ENCODE assay signal across 19 cellular contexts in the genomic region with DNA sequence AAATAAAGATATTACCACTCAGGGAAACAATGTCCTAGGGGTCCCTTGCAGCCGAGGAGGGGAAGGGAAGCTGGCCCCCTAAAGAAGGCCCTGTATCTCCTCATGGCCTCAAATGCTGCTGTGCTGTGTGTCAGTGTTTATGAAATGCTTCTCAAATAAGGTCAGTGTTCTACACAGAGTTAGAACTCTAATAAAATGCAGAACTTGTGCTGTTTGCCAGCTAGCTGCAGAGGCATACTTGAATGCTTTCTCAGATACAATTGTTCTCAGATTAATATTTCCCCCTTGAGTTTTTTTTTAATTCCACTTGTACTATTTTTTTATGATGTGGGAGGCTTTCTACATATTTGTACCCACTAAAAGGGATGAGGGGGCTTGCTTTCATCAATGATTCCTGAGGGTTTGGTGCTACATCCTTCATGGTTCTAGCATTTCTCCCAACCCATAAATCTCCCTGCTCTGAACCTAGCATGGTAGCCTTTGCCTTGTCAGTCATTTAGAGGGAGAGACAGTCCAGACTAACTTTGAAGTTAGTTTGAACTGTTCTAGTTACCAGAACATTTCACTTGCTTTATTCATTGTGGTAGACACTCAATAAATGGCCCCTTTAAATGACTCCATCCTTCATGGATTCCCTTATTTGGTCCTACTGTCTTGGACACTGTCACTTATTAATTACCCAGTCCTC. TPM values are rescaled to one million over a fixed set of nuclear protein-coding genes. Genes with fewer than 3 reads are reported as not detected.
"Had no signal": no experiment of that assay in that cellular context is flagged by ENCODE, and none has a peak within 500 bp of the region (broad histone marks: within the 10 kb centered on the region; RNA-seq: fewer than 3 reads in every experiment).

No MANE protein-coding gene starts in this region.

- H3K4me3 ChIP-seq: body of pancreas, heart right ventricle, testis had no signal

- H3K36me3 ChIP-seq: heart right ventricle had no signal

- H3K27ac Mint-ChIP-seq: activated naive CD4-positive, alpha-beta T cell treated with anti-CD3 and anti-CD28 coated beads, Interleukin-2, amount 50 U/mL, for 24 hours; activated T-cell treated with anti-CD3 and anti-CD28 coated beads, Interleukin-2, amount 50 U/mL, for 72 hours; immature natural killer cell; natural killer cell treated with Interleukin-12 subunit alpha and Interleukin-12 subunit beta and Interleukin-15 and Interleukin-18, amount 100 ng/mL, for 72 hours; stimulated activated naive CD8-positive, alpha-beta T cell treated with anti-CD3 and anti-CD28 coated beads, Interleukin-15, Interleukin-2, amounts not matched to agents 100 ng/mL and 50 ng/mL, for 24 hours had no signal

- ATAC-seq: activated T-cell treated with anti-CD3 and anti-CD28 coated beads, Interleukin-2, amount 50 U/mL, for 72 hours; body of pancreas; heart right ventricle; natural killer cell treated with Interleukin-12 subunit alpha and Interleukin-12 subunit beta and Interleukin-15 and Interleukin-18, amount 100 ng/mL, for 72 hours had no signal

- H3K4me3 Mint-ChIP-seq: activated naive CD4-positive, alpha-beta T cell treated with anti-CD3 and anti-CD28 coated beads, Interleukin-2, amount 50 U/mL, for 24 hours; activated T-cell treated with anti-CD3 and anti-CD28 coated beads, Interleukin-2, amount 50 U/mL, for 72 hours; immature natural killer cell; natural killer cell treated with Interleukin-12 subunit alpha and Interleukin-12 subunit beta and Interleukin-15 and Interleukin-18, amount 100 ng/mL, for 72 hours; stimulated activated naive CD8-positive, alpha-beta T cell treated with anti-CD3 and anti-CD28 coated beads, Interleukin-15, Interleukin-2, amounts not matched to agents 100 ng/mL and 50 ng/mL, for 24 hours had no signal

- H3K4me1 Mint-ChIP-seq: activated naive CD4-positive, alpha-beta T cell treated with anti-CD3 and anti-CD28 coated beads, Interleukin-2, amount 50 U/mL, for 24 hours; immature natural killer cell had no signal

- H3K27ac ChIP-seq: body of pancreas, epithelial cell of prostate, testis, VCaP had no signal

- H3K36me3 Mint-ChIP-seq: activated naive CD4-positive, alpha-beta T cell treated with anti-CD3 and anti-CD28 coated beads, Interleukin-2, amount 50 U/mL, for 24 hours; immature natural killer cell; natural killer cell treated with Interleukin-12 subunit alpha and Interleukin-12 subunit beta and Interleukin-15 and Interleukin-18, amount 100 ng/mL, for 72 hours had no signal

- H3K4me1 ChIP-seq: body of pancreas, testis had no signal

- H3K27me3 ChIP-seq: body of pancreas, testis had no signal

- H3K9me3 Mint-ChIP-seq: activated naive CD4-positive, alpha-beta T cell treated with anti-CD3 and anti-CD28 coated beads, Interleukin-2, amount 50 U/mL, for 24 hours; natural killer cell treated with Interleukin-12 subunit alpha and Interleukin-12 subunit beta and Interleukin-15 and Interleukin-18, amount 100 ng/mL, for 72 hours; stimulated activated naive CD8-positive, alpha-beta T cell treated with anti-CD3 and anti-CD28 coated beads, Interleukin-15, Interleukin-2, amounts not matched to agents 100 ng/mL and 50 ng/mL, for 24 hours had no signal

- DNase-seq: activated CD4-positive, alpha-beta T cell treated with anti-CD3 and anti-CD28 coated beads, Interleukin-2, amount 50 U/mL, for 1 hour; activated CD4-positive, CD25-positive, alpha-beta regulatory T cell treated with anti-CD3 and anti-CD28 coated beads, Interleukin-2, amount 50 U/mL, for 72 hours; activated gamma-delta T cell; activated T-cell treated with anti-CD3 and anti-CD28 coated beads, Interleukin-2, amount 50 U/mL, for 72 hours; amniotic stem cell; body of pancreas; heart right ventricle; immature natural killer cell; kidney glomerular epithelial cell; nucleus accumbens; SW 1271; T-helper 2 cell; testis had no signal

- H3K9me3 ChIP-seq: testis had no signal

RNA-seq across cellular contexts. Expression of gene SLIT3, which starts 12.7 kb away (rescaled TPM):
- total RNA-seq: dermis microvascular lymphatic vessel endothelial cell had no signal
